Comparison of ENCODE assay signal across 17 cellular contexts in genomic region chr7:116772926-116773749, GRCh38.
DNase-seq lines count a peak whose midpoint lies in the region; ATAC-seq and TF ChIP-seq lines count a peak whose summit lies in the region.
"Had no signal": no experiment of that assay in that cellular context is flagged by ENCODE, and none has a peak within 500 bp of the region (broad histone marks: within the 10 kb centered on the region; RNA-seq: fewer than 3 reads in every experiment).

No MANE protein-coding gene starts in this region.

- ATAC-seq in PC-3 (no peak), left lung (no peak)
- ATAC-seq: GM12878, left cardiac atrium had no signal

- peak overlapping the region; percentile 65 for H3K9ac ChIP-seq in PC-3 (ENCODE audit: low read length)

- H2AFZ ChIP-seq in PC-3 (ENCODE audit: low read length) (no peak overlapping the region), osteoblast (ENCODE audit: low read length) (no peak overlapping the region)

- POLR2A ChIA-PET in PC-3 (lab: Charles Lee; ENCODE audit: unreplicated experiment), result no interaction called here

- TSS peak; percentile 4 for BruUV-seq in PC-3 (replicated peaks; lab: Mats Ljungman, UMichigan)

- H3K4me1 ChIP-seq in PC-3 (ENCODE audit: insufficient read depth, low read length) (peaks cover 67% of the 10 kb centered on the region), osteoblast (ENCODE audit: insufficient read depth, low read length) (peaks cover 43% of the 10 kb centered on the region), left lung (peaks cover 2 to 11% of the 10 kb centered on the region in 2 donors)

- H3K4me2 ChIP-seq in PC-3 (ENCODE audit: low read length) (peak overlapping the region; percentile 51), osteoblast (ENCODE audit: insufficient read depth, low read length) (no peak overlapping the region)

- no peaks in the 10 kb centered on the region for H3K9me2 ChIP-seq in PC-3 (replicated peaks; ENCODE audit: low read length)

- H3K27ac ChIP-seq in PC-3 (ENCODE audit: low read length) (peak overlapping the region; percentile 95), epithelial cell of prostate (peak overlapping the region; percentile 96), osteoblast (ENCODE audit: low read depth, low read length) (peak overlapping the region; percentile 54), left lung (peak overlapping the region in 1 of 2 donors; percentile 43)
- H3K27ac ChIP-seq: SK-N-MC had no signal

- H4K20me1 ChIP-seq in PC-3 (ENCODE audit: low read length) (no peaks in the 10 kb centered on the region), osteoblast (ENCODE audit: insufficient read depth, low read length) (no peaks in the 10 kb centered on the region)

- TF ChIP-seq CTCF in PC-3 (conservative IDR thresholded peaks at IDR 0.05; ENCODE audit: low read depth, low read length), result no peak
- no peak for TF ChIP-seq CTCF in osteoblast (IDR thresholded peaks at IDR 0.05; ENCODE audit: extremely low read depth, low read depth, low read length)
- TF ChIP-seq CTCF in left lung (IDR thresholded peaks at IDR 0.05), result no peak

- H3K4me3 ChIP-seq in PC-3 (ENCODE audit: low read length) (0 out of 2 replicates have a peak overlapping the region, but pooled peaks have one; percentile 7), osteoblast (ENCODE audit: insufficient read depth, low read length) (no peak overlapping the region), H7 (ENCODE audit: insufficient read depth, low read depth, low read length) (no peak overlapping the region), left lung (no peak overlapping the region)
- H3K4me3 ChIP-seq: body of pancreas, GM12878, sigmoid colon, SK-N-MC had no signal

- CTCF ChIA-PET in PC-3 (lab: Charles Lee), result interaction anchor here (0.5 to 0.6 kb wide), 2 partner anchors 83 to 502 kb away, joined by 3 to 4 read pairs; no protein-coding TSS in a partner anchor

- H3K79me2 ChIP-seq in PC-3 (ENCODE audit: low read length) (peaks cover 21% of the 10 kb centered on the region), osteoblast (ENCODE audit: insufficient read depth, low read length) (no peaks in the 10 kb centered on the region)

- H3K27me3 ChIP-seq in PC-3 (ENCODE audit: low read length), result no peaks in the 10 kb centered on the region
- no peaks in the 10 kb centered on the region for H3K27me3 ChIP-seq in osteoblast (ENCODE audit: insufficient read depth, low read length)
- H3K27me3 ChIP-seq in H7 (ENCODE audit: control insufficient read depth, insufficient read depth, low read length), result no peaks in the 10 kb centered on the region
- H3K27me3 ChIP-seq in left lung, result no peaks in the 10 kb centered on the region
- H3K27me3 ChIP-seq: body of pancreas, sigmoid colon had no signal

- H3F3A ChIP-seq in PC-3 (ENCODE audit: low read length, unreplicated experiment), result peaks cover 18% of the 10 kb centered on the region

- intact Hi-C loops in PC-3 (cut with micrococcal nuclease), result loop anchor here (5.0 to 10.0 kb wide), 2 partner anchors 46 to 328 kb away; no protein-coding TSS in a partner anchor
- intact Hi-C loops in left lung (cut with DNase I), result no loop called here

- DNase-seq in ELR (ENCODE audit: low read depth), result peak; percentile 23
- DNase-seq in PC-3, result no peak
- no peak for DNase-seq in epithelial cell of prostate (ENCODE audit: low read depth, low spot score)
- DNase-seq in osteoblast (ENCODE audit: insufficient read length, low spot score, missing footprints), result no peak
- no peak for DNase-seq in H7
- DNase-seq in activated CD4-positive, alpha-beta T cell treated with anti-CD3 and anti-CD28 coated beads for 48 hours, result no peak
- DNase-seq in left lung, result no peak
- DNase-seq: activated B cell treated with CpG ODN at 0.5 μM for 24 hours; activated CD4-positive, alpha-beta memory T cell treated with anti-CD3 and anti-CD28 coated beads for 36 hours; activated effector memory CD4-positive, alpha-beta T cell treated with Interleukin-2 at 50 U/mL for 16 hours; body of pancreas; CD4-positive, alpha-beta memory T cell; left cardiac atrium; NCI-H1105; sigmoid colon had no signal

- H3K36me3 ChIP-seq in PC-3 (ENCODE audit: low read depth, low read length) (peaks cover 55% of the 10 kb centered on the region), osteoblast (ENCODE audit: insufficient read depth, low read length) (peaks cover 43% of the 10 kb centered on the region), H7 (replicated peaks; ENCODE audit: control insufficient read depth, insufficient read depth, low read length) (no peaks in the 10 kb centered on the region), left lung (no peaks in the 10 kb centered on the region)
- H3K36me3 ChIP-seq: sigmoid colon had no signal

- H3K9me3 ChIP-seq in PC-3 (ENCODE audit: low read length) (no peaks in the 10 kb centered on the region), osteoblast (ENCODE audit: low read depth, low read length) (no peaks in the 10 kb centered on the region), left lung (no peaks in the 10 kb centered on the region)
- H3K9me3 ChIP-seq: body of pancreas, sigmoid colon had no signal
